Comparison of ENCODE assay signal across 17 cellular contexts in genomic region chr3:182303169-182303568, GRCh38.
DNase-seq lines count a peak whose midpoint lies in the region; ATAC-seq and TF ChIP-seq lines count a peak whose summit lies in the region.
"Had no signal": no experiment of that assay in that cellular context is flagged by ENCODE, and none has a peak within 500 bp of the region (broad histone marks: within the 10 kb centered on the region; RNA-seq: fewer than 3 reads in every experiment).

No MANE protein-coding gene starts in this region.

- no peaks in the 10 kb centered on the region for H4K20me1 ChIP-seq in PC-3 (ENCODE audit: low read length)

- CTCF ChIA-PET in Calu3 (lab: Charles Lee) (no interaction called here), PC-3 (lab: Charles Lee) (no interaction called here)

- no peak overlapping the region for H2BK5ac ChIP-seq in mesendoderm (ENCODE audit: low read length)

- no peak for TF ChIP-seq CTCF in Calu3 (IDR thresholded peaks at IDR 0.05; ENCODE audit: unreplicated experiment)
- TF ChIP-seq CTCF in PC-3 (conservative IDR thresholded peaks at IDR 0.05; ENCODE audit: low read depth, low read length), result no peak
- no peak for TF ChIP-seq CTCF in WERI-Rb-1 (IDR thresholded peaks at IDR 0.05; ENCODE audit: low read depth, low read length)

- no peak overlapping the region for H3K4ac ChIP-seq in mesendoderm (ENCODE audit: low read depth, low read length)

- H2AFZ ChIP-seq in PC-3 (ENCODE audit: low read length), result no peak overlapping the region
- H2AFZ ChIP-seq: PC-9 had no signal

- DNase-seq in COLO829 (ENCODE audit: low spot score) (peak; percentile 95), Calu3 (peak; percentile 70), PC-3 (peak; percentile 19), midbrain (lab: John Stamatoyannopoulos, UW) (peak; percentile 31), WERI-Rb-1 (no peak), mesendoderm (no peak)
- no peak for DNase-seq in activated T-cell treated with anti-CD3 and anti-CD28 coated beads, Interleukin-2, amount 50 U/mL, for 48 hours
- DNase-seq: CD8-positive, alpha-beta T cell; DMS153; NCI-H1436; NCI-H2171; NCI-H524 treated with DMSO at 0.1 percent for 48 hours; PC-9 had no signal

- H3K9me3 ChIP-seq in PC-3 (ENCODE audit: low read length) (no peaks in the 10 kb centered on the region), WERI-Rb-1 (ENCODE audit: severe bottlenecking) (no peaks in the 10 kb centered on the region)

- no peak overlapping the region for H3K56ac ChIP-seq in mesendoderm (ENCODE audit: low read length)

- H3K27ac ChIP-seq in PC-3 (ENCODE audit: low read length) (no peak overlapping the region), WERI-Rb-1 (no peak overlapping the region), mesendoderm (ENCODE audit: low read depth, low read length) (no peak overlapping the region)
- H3K27ac ChIP-seq: PC-9 had no signal

- H3K4me1 Mint-ChIP-seq in Calu3 (ENCODE audit: low read depth, unreplicated experiment), result peaks cover 29% of the 10 kb centered on the region
- H3K4me1 Mint-ChIP-seq: IgD-negative memory B cell had no signal

- BruUV-seq in Calu3 (replicated peaks; lab: Mats Ljungman, UMichigan) (no TSS peak), PC-3 (replicated peaks; lab: Mats Ljungman, UMichigan) (no TSS peak)

- H3K27me3 ChIP-seq in PC-3 (ENCODE audit: low read length) (no peaks in the 10 kb centered on the region), WERI-Rb-1 (ENCODE audit: insufficient read depth, low read depth, severe bottlenecking) (peaks cover 69% of the 10 kb centered on the region), mesendoderm (ENCODE audit: insufficient read depth, low read length, poor library complexity) (no peaks in the 10 kb centered on the region)

- H3K4me1 ChIP-seq in PC-3 (ENCODE audit: insufficient read depth, low read length) (no peaks in the 10 kb centered on the region), mesendoderm (ENCODE audit: control insufficient read depth, low read depth, low read length) (no peaks in the 10 kb centered on the region)

- intact Hi-C loops in Calu3 (cut with micrococcal nuclease; ENCODE audit: unreplicated experiment), result no loop called here
- intact Hi-C loops in PC-3 (cut with micrococcal nuclease), result no loop called here

- POLR2A ChIA-PET in PC-3 (lab: Charles Lee; ENCODE audit: unreplicated experiment), result no interaction called here

- H3K36me3 ChIP-seq in PC-3 (ENCODE audit: low read depth, low read length) (no peaks in the 10 kb centered on the region), WERI-Rb-1 (no peaks in the 10 kb centered on the region), mesendoderm (ENCODE audit: control insufficient read depth, insufficient read depth, low read length) (no peaks in the 10 kb centered on the region)

- no peak overlapping the region for H4K5ac ChIP-seq in mesendoderm (ENCODE audit: low read length)

- no peak overlapping the region for H2AK5ac ChIP-seq in mesendoderm (ENCODE audit: low read length)

- H3K18ac ChIP-seq in mesendoderm (ENCODE audit: low read length), result no peak overlapping the region

- H3K23ac ChIP-seq in mesendoderm (ENCODE audit: low read length), result no peak overlapping the region

- H2BK15ac ChIP-seq in mesendoderm (replicated peaks; ENCODE audit: low read depth), result no peak overlapping the region

- H3K79me1 ChIP-seq in mesendoderm (ENCODE audit: low read length), result no peaks in the 10 kb centered on the region

- no peaks in the 10 kb centered on the region for H3K36me3 Mint-ChIP-seq in Calu3 (ENCODE audit: insufficient read depth, unreplicated experiment)
- H3K36me3 Mint-ChIP-seq: CD8-positive, alpha-beta T cell; IgD-negative memory B cell had no signal

- no peaks in the 10 kb centered on the region for H3K79me2 ChIP-seq in PC-3 (ENCODE audit: low read length)
- H3K79me2 ChIP-seq in mesendoderm (ENCODE audit: control insufficient read depth, insufficient read depth, low read length), result no peaks in the 10 kb centered on the region

- H4K8ac ChIP-seq in mesendoderm (ENCODE audit: low read depth, low read length), result no peak overlapping the region

- no peak overlapping the region for H2BK120ac ChIP-seq in mesendoderm (ENCODE audit: low read depth, low read length)

- H3K27me3 Mint-ChIP-seq in Calu3 (ENCODE audit: unreplicated experiment), result no peaks in the 10 kb centered on the region

- ATAC-seq in PC-3 (peak; percentile 58), GM21526 (IDR thresholded peaks at IDR 0.05; ENCODE audit: low FRiP score, unreplicated experiment) (no peak)
- ATAC-seq: CD8-positive, alpha-beta T cell; SK-N-SH treated with all-trans-retinoic acid at 6 μM for 48 hours had no signal

- H3K9ac ChIP-seq in PC-3 (ENCODE audit: low read length) (no peak overlapping the region), mesendoderm (ENCODE audit: low read length) (no peak overlapping the region)

- no peaks in the 10 kb centered on the region for H3K9me3 Mint-ChIP-seq in Calu3 (ENCODE audit: low read depth, unreplicated experiment)
- H3K9me3 Mint-ChIP-seq: CD8-positive, alpha-beta T cell; T-helper 1 cell treated with Interleukin-12 subunit alpha and Interleukin-12 subunit beta and Interleukin-4 antibody, amounts not matched to agents 30 μg/mL and 1 μg/mL, for 36 hours had no signal

- H3K27ac Mint-ChIP-seq in Calu3 (ENCODE audit: unreplicated experiment), result no peak overlapping the region
- H3K27ac Mint-ChIP-seq: CD8-positive, alpha-beta T cell; IgD-negative memory B cell; T-helper 1 cell treated with Interleukin-12 subunit alpha and Interleukin-12 subunit beta and Interleukin-4 antibody, amounts not matched to agents 30 μg/mL and 1 μg/mL, for 36 hours had no signal

- H3F3A ChIP-seq in PC-3 (ENCODE audit: low read length, unreplicated experiment), result no peaks in the 10 kb centered on the region

- no CpG with 5 or more reads among the region's 1 CpG for whole genome bisulfite sequencing in mesendoderm (ENCODE audit: extremely low coverage, insufficient coverage, low lambda C conversion rate)

- H3K4me3 ChIP-seq in PC-3 (ENCODE audit: low read length), result no peak overlapping the region
- no peak overlapping the region for H3K4me3 ChIP-seq in WERI-Rb-1 (ENCODE audit: low read depth, low read length)
- H3K4me3 ChIP-seq in mesendoderm (ENCODE audit: low read length), result no peak overlapping the region
- H3K4me3 ChIP-seq: PC-9 had no signal

- no peaks in the 10 kb centered on the region for H3K9me2 ChIP-seq in PC-3 (replicated peaks; ENCODE audit: low read length)

- no peak overlapping the region for H3K4me3 Mint-ChIP-seq in Calu3 (ENCODE audit: low read depth, unreplicated experiment)
- H3K4me3 Mint-ChIP-seq: CD8-positive, alpha-beta T cell; IgD-negative memory B cell; T-helper 1 cell treated with Interleukin-12 subunit alpha and Interleukin-12 subunit beta and Interleukin-4 antibody, amounts not matched to agents 30 μg/mL and 1 μg/mL, for 36 hours had no signal

- H3K4me2 ChIP-seq in PC-3 (ENCODE audit: low read length), result no peak overlapping the region
- no peak overlapping the region for H3K4me2 ChIP-seq in mesendoderm (ENCODE audit: low read length)
- H3K4me2 ChIP-seq: PC-9 had no signal

Comparison
In these comparisons a context has a peak if more than half of its experiments do, and no peak if none do; other contexts are left out.
1. DNase-seq: peak in COLO829 (single experiment), Calu3 (single experiment), PC-3 (single experiment) and midbrain (single experiment); none in WERI-Rb-1 (single experiment), mesendoderm (single experiment) and activated T-cell treated with anti-CD3 and anti-CD28 coated beads, Interleukin-2, amount 50 U/mL, for 48 hours (0 of 2).